In the genomic region with DNA sequence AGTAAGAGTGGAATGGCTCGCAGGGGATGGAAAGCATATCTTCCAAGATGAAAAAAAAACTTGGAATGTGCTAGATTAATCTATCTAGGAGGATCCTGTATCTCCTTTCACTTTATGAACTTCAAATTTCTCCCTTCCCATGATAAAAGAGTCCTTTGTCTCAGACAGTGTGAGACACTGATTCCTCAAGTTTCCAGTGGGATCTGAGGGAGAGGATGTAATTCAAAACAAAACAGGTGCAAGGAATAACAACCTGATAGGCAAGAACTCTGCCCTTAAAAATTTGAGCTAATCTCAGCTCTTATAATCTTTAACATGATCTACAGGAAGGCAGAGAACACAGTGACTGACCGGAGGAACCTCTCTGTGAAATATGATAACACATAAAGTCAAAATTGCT, we compare ENCODE assay signal across 20 cellular contexts.
A peak's percentile ranks its signal among the peaks of the same experiment; 100 is the strongest.
DNase-seq lines count a peak whose midpoint lies in the region; ATAC-seq and TF ChIP-seq lines count a peak whose summit lies in the region.
"Had no signal": no experiment of that assay in that cellular context is flagged by ENCODE, and none has a peak within 500 bp of the region (broad histone marks: within the 10 kb centered on the region; RNA-seq: fewer than 3 reads in every experiment).

No MANE protein-coding gene starts in this region.

- H3K27ac Mint-ChIP-seq in type B pancreatic cell = peak overlapping the region; percentile 63

- H2AFZ ChIP-seq in Karpas-422 (ENCODE audit: low read length) = no peak overlapping the region
- H2AFZ ChIP-seq: GM23248 had no signal

- H3K36me3 ChIP-seq in Karpas-422 (ENCODE audit: insufficient read depth, low read length) = no peaks in the 10 kb centered on the region
- H3K36me3 ChIP-seq: HAP-1 had no signal

- no peaks in the 10 kb centered on the region for H4K20me1 ChIP-seq in Karpas-422 (ENCODE audit: insufficient read depth, low read depth, low read length)

- H3K27me3 Mint-ChIP-seq in type B pancreatic cell = no peaks in the 10 kb centered on the region

- H3K4me2 ChIP-seq in Karpas-422 (ENCODE audit: low read depth, low read length, poor library complexity, severe bottlenecking) = peak overlapping the region; percentile 38

- H3K4me3 ChIP-seq in Karpas-422 (ENCODE audit: low read length) = no peak overlapping the region
- H3K4me3 ChIP-seq: GM23248, HAP-1 had no signal

- no peak overlapping the region for H3K4me3 Mint-ChIP-seq in type B pancreatic cell

- TF ChIP-seq CTCF in type B pancreatic cell (conservative IDR thresholded peaks at IDR 0.05) = no peak

- H3K9me3 ChIP-seq in Karpas-422 (ENCODE audit: low read length) = no peaks in the 10 kb centered on the region
- H3K9me3 ChIP-seq: HAP-1 had no signal

- 0 out of 2 replicates have a peak, but pooled peaks cover 3% of the 10 kb centered on the region for H3K79me2 ChIP-seq in Karpas-422 (ENCODE audit: low read length)

- no peak overlapping the region for H3K27ac ChIP-seq in Karpas-422 (ENCODE audit: low read length)
- H3K27ac ChIP-seq: GM23248, HL-60 had no signal

- DNase-seq in Karpas-422 (no peak), SK-MEL-5 (ENCODE audit: low read depth, low spot score) (peak; percentile 17), myocyte (ENCODE audit: low read depth) (peak; percentile 60), type B pancreatic cell (ENCODE audit: extremely low spot score, unreplicated experiment) (no peak), sciatic nerve (ENCODE audit: low spot score) (no peak), SKM-1 (lab: John Stamatoyannopoulos, UW; ENCODE audit: unreplicated experiment) (no peak)
- DNase-seq: AML-193, DMS 273 treated with DMSO at 0.1 percent for 48 hours, Kasumi-1, MM.1S, NCI-H1092 treated with DMSO at 0.1 percent for 48 hours, NCI-H1694, NCI-H510A, NCI-H748 treated with DMSO at 0.1 percent for 48 hours, OCI-M1, SHP77 treated with DMSO at 0.1 percent for 48 hours had no signal

- ATAC-seq in GM18873 (IDR thresholded peaks at IDR 0.05; ENCODE audit: low FRiP score, unreplicated experiment) (no peak), sciatic nerve (no peak)

- intact Hi-C loops in sciatic nerve (cut with DNase I) = no loop called here

- in situ Hi-C loops in SK-MEL-5 (cut with HindIII; ENCODE audit: low pct_unique_long_range_greater_than_20kb, low sequenced_read_pairs) = no loop called here

- H3K4me1 ChIP-seq in Karpas-422 (ENCODE audit: low read length) = peaks cover 34% of the 10 kb centered on the region
- H3K4me1 ChIP-seq: HAP-1 had no signal

- H3K4me1 Mint-ChIP-seq in type B pancreatic cell (ENCODE audit: unreplicated experiment) = peaks cover 35% of the 10 kb centered on the region

- H3K9me3 Mint-ChIP-seq in type B pancreatic cell = no peaks in the 10 kb centered on the region

- no peak overlapping the region for H3K9ac ChIP-seq in Karpas-422 (ENCODE audit: low read length)
- H3K9ac ChIP-seq: GM23248 had no signal

- H3K27me3 ChIP-seq in Karpas-422 (ENCODE audit: low read length) = no peaks in the 10 kb centered on the region

- no peaks in the 10 kb centered on the region for H3K9me2 ChIP-seq in Karpas-422 (replicated peaks; ENCODE audit: insufficient read depth, low read length)

- H3K36me3 Mint-ChIP-seq in type B pancreatic cell = peaks cover 10% of the 10 kb centered on the region

Comparison
In these comparisons a context has a peak if more than half of its experiments do, and no peak if none do; other contexts are left out.
1. DNase-seq: peak in SK-MEL-5 (single experiment) and myocyte (single experiment); none in Karpas-422 (single experiment), type B pancreatic cell (single experiment), sciatic nerve (single experiment) and SKM-1 (single experiment).